11 cellular contexts compared by ENCODE assay signal in the genomic region with DNA sequence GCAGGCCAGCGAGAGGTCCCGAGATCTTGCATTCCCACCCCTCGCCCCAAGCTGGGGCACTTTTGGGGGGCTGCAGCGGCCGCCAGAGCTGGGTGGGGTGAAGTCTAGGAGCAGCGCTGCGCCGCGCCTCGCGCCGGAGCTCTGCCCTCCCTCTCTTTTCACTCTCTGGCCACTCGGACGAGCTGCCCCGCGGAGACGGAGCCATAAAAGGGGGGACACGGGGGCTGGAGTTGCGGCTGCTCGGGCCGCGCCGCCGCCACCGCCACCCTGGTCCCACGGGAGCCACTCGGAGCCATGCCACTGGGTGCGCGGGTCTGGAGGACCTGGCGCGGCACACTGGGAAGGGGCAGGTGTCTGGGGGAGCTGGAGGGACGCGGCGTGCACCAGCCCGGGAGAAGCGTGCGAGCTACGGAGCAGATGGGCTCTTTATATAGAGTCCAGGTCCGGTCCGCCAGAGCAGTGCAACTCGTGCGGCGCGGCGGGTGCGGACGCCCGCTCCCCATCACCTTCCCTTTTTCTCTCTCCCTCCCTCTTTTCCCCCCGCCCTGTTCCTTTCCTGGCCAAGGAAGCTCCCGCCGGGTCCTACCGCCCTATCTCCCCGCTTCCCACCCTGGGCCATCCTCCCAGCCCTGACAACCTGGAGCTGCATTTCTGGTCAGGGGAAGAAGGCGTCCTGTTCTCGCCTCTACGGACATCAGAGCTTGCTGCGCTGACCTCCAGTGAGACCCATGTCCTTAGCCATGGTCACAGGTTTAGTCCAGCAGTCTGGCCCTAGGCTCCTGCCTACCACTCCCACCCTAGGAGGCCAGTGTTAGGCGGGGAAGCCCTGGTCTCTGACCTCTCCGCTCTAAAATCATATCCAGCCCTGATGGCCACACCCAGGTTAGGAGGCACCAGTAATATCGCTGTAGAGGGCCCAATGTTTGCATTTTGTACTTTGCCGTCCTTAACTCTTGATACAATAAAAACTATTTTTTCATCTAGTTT. TPM values are rescaled to one million over a fixed set of nuclear protein-coding genes. Genes with fewer than 3 reads are reported as not detected.
DNase-seq lines count a peak whose midpoint lies in the region; ATAC-seq and TF ChIP-seq lines count a peak whose summit lies in the region.
"Had no signal": no experiment of that assay in that cellular context is flagged by ENCODE, and none has a peak within 500 bp of the region (broad histone marks: within the 10 kb centered on the region; RNA-seq: fewer than 3 reads in every experiment).

No MANE protein-coding gene starts in this region.

- POLR2A ChIA-PET in RWPE1 (lab: Yijun Ruan, JAX; ENCODE audit: low non-redundant PET), result interaction anchor here (0.5 kb wide), 1 partner anchor 84 kb away, joined by 5 read pairs; no protein-coding TSS in a partner anchor

- CTCF ChIA-PET in RWPE1 (lab: Yijun Ruan, JAX), result interaction anchor here (0.5 to 0.7 kb wide), 3 partner anchors 8 to 1152 kb away, joined by 4 to 6 read pairs (median 4); no protein-coding TSS in a partner anchor

- H3K79me2 ChIP-seq in osteoblast (ENCODE audit: insufficient read depth, low read length), result no peaks in the 10 kb centered on the region

- no peaks in the 10 kb centered on the region for H4K20me1 ChIP-seq in osteoblast (ENCODE audit: insufficient read depth, low read length)

- H3K36me3 ChIP-seq in osteoblast (ENCODE audit: insufficient read depth, low read length), result no peaks in the 10 kb centered on the region
- H3K36me3 ChIP-seq: thyroid gland had no signal

- peak; percentile 11 for DNase-seq in AG20443 (ENCODE audit: low spot score)
- peak; percentile 41 for DNase-seq in RWPE1 (ENCODE audit: low spot score)
- DNase-seq in fibroblast of the aortic adventitia (ENCODE audit: low read depth), result no peak
- peak; percentile 55 for DNase-seq in osteoblast (ENCODE audit: insufficient read length, low spot score, missing footprints)
- no peak for DNase-seq in activated effector memory CD4-positive, alpha-beta T cell treated with Interleukin-2 at 50 U/mL for 16 hours
- no peak for DNase-seq in activated CD4-positive, alpha-beta T cell treated with anti-CD3 and anti-CD28 coated beads for 4 hours
- DNase-seq in effector CD4-positive, alpha-beta T cell, result no peak
- DNase-seq: activated T-cell treated with anti-CD3 and anti-CD28 coated beads, Interleukin-2, amount 50 U/mL, for 1 hour; NCI-H510A treated with DMSO at 0.1 percent for 48 hours had no signal

- H2AFZ ChIP-seq in osteoblast (ENCODE audit: low read length), result peak overlapping the region; percentile 26

- H3K27ac ChIP-seq in RWPE1 (peak overlapping the region; percentile 66), osteoblast (ENCODE audit: low read depth, low read length) (no peak overlapping the region)
- H3K27ac ChIP-seq: thyroid gland had no signal

- H3K4me2 ChIP-seq in osteoblast (ENCODE audit: insufficient read depth, low read length), result peak overlapping the region; percentile 70

- no peak for ATAC-seq in HG02852 (IDR thresholded peaks at IDR 0.05; ENCODE audit: unreplicated experiment)

- TF ChIP-seq CTCF in RWPE1 (conservative IDR thresholded peaks at IDR 0.05; ENCODE audit: low read depth), result no peak
- no peak for TF ChIP-seq CTCF in fibroblast of the aortic adventitia (IDR thresholded peaks at IDR 0.05; ENCODE audit: insufficient read depth, low read length)
- no peak for TF ChIP-seq CTCF in osteoblast (IDR thresholded peaks at IDR 0.05; ENCODE audit: extremely low read depth, low read depth, low read length)

- peaks cover 60% of the 10 kb centered on the region for H3K27me3 ChIP-seq in osteoblast (ENCODE audit: insufficient read depth, low read length)

- H3K4me1 ChIP-seq in osteoblast (ENCODE audit: insufficient read depth, low read length), result peaks cover 7% of the 10 kb centered on the region

- H3K4me3 ChIP-seq in fibroblast of the aortic adventitia (ENCODE audit: low read depth, low read length) (peak overlapping the region; percentile 39), osteoblast (ENCODE audit: insufficient read depth, low read length) (peak overlapping the region; percentile 64)

- H3K9me3 ChIP-seq in osteoblast (ENCODE audit: low read depth, low read length), result no peaks in the 10 kb centered on the region
- H3K9me3 ChIP-seq: thyroid gland had no signal

RNA-seq across cellular contexts. Expression of a gene that starts 0.9 kb away (rescaled TPM):
- total RNA-seq in fibroblast of the aortic adventitia (ENCODE audit: low replicate concordance), result under 0.01 and 0.25 TPM in 2 replicates
- total RNA-seq in osteoblast, result not detected in 2 replicates

Comparison
In these comparisons a context has a peak if more than half of its experiments do, and no peak if none do; other contexts are left out.
1. DNase-seq: peak in AG20443 (single experiment), RWPE1 (single experiment) and osteoblast (single experiment); none in fibroblast of the aortic adventitia (single experiment), activated effector memory CD4-positive, alpha-beta T cell treated with Interleukin-2 at 50 U/mL for 16 hours (single experiment), activated CD4-positive, alpha-beta T cell treated with anti-CD3 and anti-CD28 coated beads for 4 hours (0 of 2) and effector CD4-positive, alpha-beta T cell (single experiment).